22 cellular contexts compared by ENCODE assay signal in genomic region chr13:46142692-46143238, GRCh38. TPM values are rescaled to one million over a fixed set of nuclear protein-coding genes. Genes with fewer than 3 reads are reported as not detected.
A peak's percentile ranks its signal among the peaks of the same experiment; 100 is the strongest.
DNase-seq lines count a peak whose midpoint lies in the region; ATAC-seq, FAIRE-seq and TF ChIP-seq lines count a peak whose summit lies in the region.
"Had no signal": no experiment of that assay in that cellular context is flagged by ENCODE, and none has a peak within 500 bp of the region (broad histone marks: within the 10 kb centered on the region; RNA-seq: fewer than 3 reads in every experiment).

No MANE protein-coding gene starts in this region.

- ATAC-seq in A549 (0 out of 6 replicates have a peak, but pooled peaks of 1 of the 2 experiments have one; percentile 37), left lobe of liver (peak; percentile 66)
- ATAC-seq: gastroesophageal sphincter, Panc1 had no signal

- no peaks in the 10 kb centered on the region for H3K27me3 Mint-ChIP-seq in CD4-positive, alpha-beta memory T cell
- H3K27me3 Mint-ChIP-seq: dendritic cell treated with granulocyte-macrophage colony-stimulating factor and Interleukin-4, amounts not matched to agents 40 ng/mL and 50 ng/mL, for 4 days had no signal

- TF ChIP-seq RAD21 in A549 (conservative IDR thresholded peaks at IDR 0.05 in 1 of 2, IDR thresholded peaks at IDR 0.05 in 1 of 2): no peak

- H3K36me3 ChIP-seq in CD4-positive, alpha-beta memory T cell (ENCODE audit: insufficient read depth, low read length): peaks cover 80% of the 10 kb centered on the region
- no peaks in the 10 kb centered on the region for H3K36me3 ChIP-seq in testis (ENCODE audit: low read depth, missing control alignments)
- H3K36me3 ChIP-seq: gastroesophageal sphincter, HAP-1, suprapubic skin had no signal

- H3K4me1 Mint-ChIP-seq in CD4-positive, alpha-beta memory T cell: peaks cover 15 to 39% (median 22%) of the 10 kb centered on the region in 4 donors

- H3K9me3 Mint-ChIP-seq in CD4-positive, alpha-beta memory T cell: no peaks in the 10 kb centered on the region
- H3K9me3 Mint-ChIP-seq: activated T-helper 1 cell treated with anti-CD3 and anti-CD28 coated beads, Interleukin-12 subunit alpha, Interleukin-12 subunit beta, Interleukin-2, Interleukin-4 antibody, amounts not matched to agents 30 ng/mL and 10 ng/mL and 1 ng/mL, durations not matched to agents 14 hours and 24 hours and 36 hours; dendritic cell treated with granulocyte-macrophage colony-stimulating factor and Interleukin-4, amounts not matched to agents 40 ng/mL and 50 ng/mL, for 4 days had no signal

- intact Hi-C loops in CD4-positive, alpha-beta memory T cell (cut with micrococcal nuclease): no loop called here
- intact Hi-C loops in head of caudate nucleus (cut with DNase I) (no loop called here), testis (cut with DNase I; ENCODE audit: low total_unique reads) (no loop called here)

- no peak for TF ChIP-seq CTCF in A549 (IDR thresholded peaks at IDR 0.05)
- TF ChIP-seq CTCF in testis (IDR thresholded peaks at IDR 0.05): no peak

- no peak for TF ChIP-seq EP300 in A549 (IDR thresholded peaks at IDR 0.05)

- H3K4me3 Mint-ChIP-seq in CD4-positive, alpha-beta memory T cell: peak overlapping the region in 1 of 8 donors; percentile 9
- H3K4me3 Mint-ChIP-seq: activated T-helper 1 cell treated with anti-CD3 and anti-CD28 coated beads, Interleukin-12 subunit alpha, Interleukin-12 subunit beta, Interleukin-2, Interleukin-4 antibody, amounts not matched to agents 30 ng/mL and 10 ng/mL and 1 ng/mL, durations not matched to agents 14 hours and 24 hours and 36 hours; dendritic cell treated with granulocyte-macrophage colony-stimulating factor and Interleukin-4, amounts not matched to agents 40 ng/mL and 50 ng/mL, for 4 days had no signal

- H3K27ac ChIP-seq in A549: no peak overlapping the region; a peak in 1 of 6 replicates
- no peak overlapping the region for H3K27ac ChIP-seq in CD4-positive, alpha-beta memory T cell (ENCODE audit: low read depth, low read length)
- H3K27ac ChIP-seq in testis: no peak overlapping the region
- H3K27ac ChIP-seq: BLaER1 treated with 17β-estradiol and CSF1 and Interleukin-3, amounts not matched to agents 10 nM and 100 nM; epithelial cell of prostate; gastroesophageal sphincter; suprapubic skin had no signal

- peak overlapping the region; percentile 62 for H3K4me2 ChIP-seq in A549
- H3K4me2 ChIP-seq: BLaER1 treated with 17β-estradiol and CSF1 and Interleukin-3, amounts not matched to agents 10 nM and 100 nM; SK-N-SH had no signal

- TF ChIP-seq POLR2A in A549 (IDR thresholded peaks at IDR 0.05; ENCODE audit: low read length) (no peak), testis (IDR thresholded peaks at IDR 0.05) (no peak)

- H3K9me3 ChIP-seq in A549: no peaks in the 10 kb centered on the region
- H3K9me3 ChIP-seq in CD4-positive, alpha-beta memory T cell (ENCODE audit: control insufficient read depth in 1 of 2, low read length in 2 of 2): no peaks in the 10 kb centered on the region
- H3K9me3 ChIP-seq in testis: no peaks in the 10 kb centered on the region
- H3K9me3 ChIP-seq: BLaER1 treated with 17β-estradiol and CSF1 and Interleukin-3, amounts not matched to agents 10 nM and 100 nM; gastroesophageal sphincter; HAP-1; SK-N-SH; suprapubic skin had no signal

- peaks cover 24% of the 10 kb centered on the region for H3K4me1 ChIP-seq in A549
- H3K4me1 ChIP-seq in CD4-positive, alpha-beta memory T cell (ENCODE audit: insufficient read depth, low read length): peaks cover 6% of the 10 kb centered on the region
- H3K4me1 ChIP-seq in testis: no peaks in the 10 kb centered on the region
- H3K4me1 ChIP-seq: BLaER1 treated with 17β-estradiol and CSF1 and Interleukin-3, amounts not matched to agents 10 nM and 100 nM; gastroesophageal sphincter; suprapubic skin had no signal

- H3K4me3 ChIP-seq in A549: no peak overlapping the region; the same call in 2 of the 3 replicates
- no peak overlapping the region for H3K4me3 ChIP-seq in CD4-positive, alpha-beta memory T cell (ENCODE audit: low read length in 2 of 2)
- no peak overlapping the region for H3K4me3 ChIP-seq in testis
- H3K4me3 ChIP-seq: BLaER1 treated with 17β-estradiol and CSF1 and Interleukin-3, amounts not matched to agents 10 nM and 100 nM; gastroesophageal sphincter; HAP-1; lung; suprapubic skin had no signal

- no peak for FAIRE-seq in A549 (lab: Jason Lieb, UNC)
- FAIRE-seq: astrocyte, G401.6, TTC549 had no signal

- DNase-seq in A549 (ENCODE audit: low read depth in 1 of 2, low spot score in 1 of 2) (peak in 1 of 2 experiments; percentile 12), NCI-H2081 treated with DMSO at 0.1 percent for 48 hours (lab: John Stamatoyannopoulos, UW) (peak; percentile 29), left lobe of liver (ENCODE audit: low spot score) (no peak), head of caudate nucleus (no peak), testis (no peak)
- DNase-seq in CD4-positive, alpha-beta memory T cell: no peak
- no peak for DNase-seq in activated CD8-positive, alpha-beta memory T cell treated with anti-CD3 and anti-CD28 coated beads for 24 hours
- no peak for DNase-seq in stimulated activated naive CD4-positive, alpha-beta T cell (lab: John Stamatoyannopoulos, UW)
- DNase-seq: IMR-90, SK-N-SH had no signal

- peaks cover 69 to 86% of the 10 kb centered on the region in 2 donors for H3K36me3 Mint-ChIP-seq in CD4-positive, alpha-beta memory T cell

- 6% methylated on average over 4 of the region's 4 CpGs for WGBS in A549 (ENCODE audit: missing lambda C conversion rate)
- WGBS in testis, 2 donors: 87 to 90% methylated on average over 4 of the region's 4 CpGs

- H3K27ac Mint-ChIP-seq in CD4-positive, alpha-beta memory T cell: peak overlapping the region in 5 of 7 donors; percentile 57 to 91 (median 73)
- H3K27ac Mint-ChIP-seq: activated T-helper 1 cell treated with anti-CD3 and anti-CD28 coated beads, Interleukin-12 subunit alpha, Interleukin-12 subunit beta, Interleukin-2, Interleukin-4 antibody, amounts not matched to agents 30 ng/mL and 10 ng/mL and 1 ng/mL, durations not matched to agents 14 hours and 24 hours and 36 hours; dendritic cell treated with granulocyte-macrophage colony-stimulating factor and Interleukin-4, amounts not matched to agents 40 ng/mL and 50 ng/mL, for 4 days had no signal

- POLR2A ChIA-PET in A549 (lab: Yijun Ruan, JAX): no interaction called here
- POLR2A ChIA-PET in CD4-positive, alpha-beta memory T cell (lab: Charles Lee; ENCODE audit: partially characterized antibody): interaction anchor here (0.9 to 1.6 kb wide), 3 partner anchors 17 to 34 kb away, joined by 3 to 4 read pairs (median 3); no protein-coding TSS in a partner anchor

- CTCF ChIA-PET in A549 (lab: Yijun Ruan, JAX): interaction anchor here (0.9 kb wide), 1 partner anchor 18 kb away, joined by 4 read pairs; no protein-coding TSS in a partner anchor
- CTCF ChIA-PET in CD4-positive, alpha-beta memory T cell (lab: Charles Lee; ENCODE audit: partially characterized antibody): interaction anchor here (0.9 to 2.9 kb wide), 5 partner anchors 12 to 180 kb away, joined by 4 to 16 read pairs (median 5); no protein-coding TSS in a partner anchor

- H3K27me3 ChIP-seq in CD4-positive, alpha-beta memory T cell (ENCODE audit: insufficient read depth, low read length): no peaks in the 10 kb centered on the region
- H3K27me3 ChIP-seq in testis: no peaks in the 10 kb centered on the region
- H3K27me3 ChIP-seq: BLaER1 treated with 17β-estradiol and CSF1 and Interleukin-3, amounts not matched to agents 10 nM and 100 nM; gastroesophageal sphincter; suprapubic skin had no signal

TF ChIP-seq in A549, 52 proteins besides CTCF, POLR2A, EP300 and RAD21:
- TF ChIP-seq HES2 (IDR thresholded peaks at IDR 0.05) (no peak), ZFP36 (IDR thresholded peaks at IDR 0.05; ENCODE audit: borderline replicate concordance, partially characterized antibody) (no peak), TP53 (CRISPR knock-in tag; IDR thresholded peaks at IDR 0.05) (no peak), SMC3 (IDR thresholded peaks at IDR 0.05) (no peak), HDAC2 (IDR thresholded peaks at IDR 0.05) (no peak)

RNA-seq across cellular contexts. Expression of gene CPB2, which starts 37.9 kb away (rescaled TPM):
- 0.48 and 0.49 TPM in 2 replicates for polyA plus RNA-seq in A549 (2011; rRNA removed)
- polyA plus RNA-seq in A549 (2012; cell fraction: cytosol; rRNA removed): 0.03 TPM in 1 of 2 replicates, not detected in the other
- not detected in 2 replicates for polyA plus RNA-seq in A549 (2012; cell fraction: nucleus; rRNA removed)
- polyA plus RNA-seq in A549 (2017; fragmentation: RNase III; extraction: RNeasy Plus Mini Kit Qiagen cat#74134 plus additional on column Dnase treatment): 0.05 TPM in 1 of 3 replicates, not detected in the others
- 0.17 TPM in 1 of 2 replicates, not detected in the other for polyA minus RNA-seq in A549 (2011; rRNA and poly(A)+ RNA removed)
- not detected for total RNA-seq in CD4-positive, alpha-beta memory T cell
- polyA plus RNA-seq in CD4-positive, alpha-beta memory T cell: not detected
- 607 TPM for total RNA-seq in left lobe of liver
- total RNA-seq in testis: not detected
- not detected for polyA plus RNA-seq in testis (ENCODE audit: insufficient read depth, low read depth, low replicate concordance)
- total RNA-seq: activated T-helper 1 cell treated with anti-CD3 and anti-CD28 coated beads, Interleukin-12 subunit alpha, Interleukin-12 subunit beta, Interleukin-2, Interleukin-4 antibody, amounts not matched to agents 30 ng/mL and 10 ng/mL and 1 ng/mL, durations not matched to agents 14 hours and 24 hours and 36 hours; astrocyte; gastroesophageal sphincter; IMR-90 had no signal
- polyA plus RNA-seq: IMR-90, SK-N-SH had no signal

RNA-seq across cellular contexts. Expression of gene LCP1, which starts 39.2 kb away (rescaled TPM):
- polyA plus RNA-seq in A549 (2011; rRNA removed) (0.19 and 0.34 TPM in 2 replicates), A549 (2017; fragmentation: RNase III; extraction: RNeasy Plus Mini Kit Qiagen cat#74134 plus additional on column Dnase treatment) (0.07 to 0.09 TPM in 2 of 3 replicates, not detected in the other), testis (ENCODE audit: insufficient read depth, low read depth, low replicate concordance) (80.5 TPM)
- 0.04 and 0.08 TPM in 2 replicates for polyA plus RNA-seq in A549 (2012; cell fraction: cytosol; rRNA removed)
- 0.02 and 0.05 TPM in 2 replicates for polyA plus RNA-seq in A549 (2012; cell fraction: nucleus; rRNA removed)
- polyA minus RNA-seq in A549 (2011; rRNA and poly(A)+ RNA removed): 0.08 and 0.10 TPM in 2 replicates
- total RNA-seq in CD4-positive, alpha-beta memory T cell: 100 to 1,000 TPM; 466 to 497 TPM
- polyA plus RNA-seq in CD4-positive, alpha-beta memory T cell: 1,000 to 10,000 TPM; 1,169 to 1,658 TPM
- total RNA-seq in left lobe of liver (20.7 TPM), testis (10 to 100 TPM; 24.1 to 48.7 TPM)
- total RNA-seq: IMR-90 had no signal
- polyA plus RNA-seq: IMR-90 had no signal

Comparison
In these comparisons a context has a peak if more than half of its experiments do, and no peak if none do; other contexts are left out.
1. RNA of gene CPB2, which starts 37.9 kb away (total RNA-seq): 607 TPM in left lobe of liver (single experiment); not detected in testis and not detected in CD4-positive, alpha-beta memory T cell; every median in the first group is over 100 times any median in the second.
2. RNA of gene LCP1, which starts 39.2 kb away (total RNA-seq): 466 to 497 TPM in CD4-positive, alpha-beta memory T cell; 24.1 to 48.7 TPM in testis and 20.7 TPM in left lobe of liver (single experiment); every median in the first group is over 4 times any median in the second.